In genomic region chr10:68877482-68877881, GRCh38 we compare ENCODE assay signal across 18 cellular contexts. TPM values are rescaled to one million over a fixed set of nuclear protein-coding genes. Genes with fewer than 3 reads are reported as not detected.
"Had no signal": no experiment of that assay in that cellular context is flagged by ENCODE, and none has a peak within 500 bp of the region (broad histone marks: within the 10 kb centered on the region; RNA-seq: fewer than 3 reads in every experiment).

No MANE protein-coding gene starts in this region.

- H3K4me3 ChIP-seq: pancreas, tibial artery had no signal

- H3K4me3 Mint-ChIP-seq: activated CD4-positive, alpha-beta T cell treated with anti-CD3 and anti-CD28 coated beads for 36 hours; activated CD8-positive, alpha-beta memory T cell treated with anti-CD3 and anti-CD28 coated beads, Interleukin-2, amount 10 ng/mL, durations not matched to agents 7 days and 5 days; activated naive CD8-positive, alpha-beta T cell treated with anti-CD3 and anti-CD28 coated beads for 36 hours had no signal

- H3K4me1 ChIP-seq: pancreas had no signal

- DNase-seq: activated CD4-positive, alpha-beta T cell treated with anti-CD3 and anti-CD28 coated beads for 36 hours; activated CD4-positive, alpha-beta T cell treated with anti-CD3 and anti-CD28 coated beads, Interleukin-2, amount 50 U/mL, for 48 hours; activated CD8-positive, alpha-beta memory T cell treated with anti-CD3 and anti-CD28 coated beads, Interleukin-2, amount 10 ng/mL, durations not matched to agents 7 days and 5 days; activated naive CD4-positive, alpha-beta T cell; activated naive CD8-positive, alpha-beta T cell treated with anti-CD3 and anti-CD28 coated beads for 36 hours; amniotic stem cell; dermis blood vessel endothelial cell; foreskin fibroblast; kidney glomerular epithelial cell; left ventricle myocardium superior; pancreas; stimulated activated CD4-positive, alpha-beta T cell treated with anti-CD3 and anti-CD28 coated beads, Interleukin-1b, Interleukin-23, amount 100 ng/mL, for 48 hours; stimulated activated naive CD4-positive, alpha-beta T cell treated with Interleukin-2 at 50 U/mL for 16 hours; SW 1271; tibial artery had no signal

- H3K36me3 Mint-ChIP-seq: activated CD8-positive, alpha-beta memory T cell treated with anti-CD3 and anti-CD28 coated beads, Interleukin-2, amount 10 ng/mL, durations not matched to agents 7 days and 5 days; activated naive CD8-positive, alpha-beta T cell treated with anti-CD3 and anti-CD28 coated beads for 36 hours had no signal

- H3K27ac Mint-ChIP-seq: activated CD4-positive, alpha-beta T cell treated with anti-CD3 and anti-CD28 coated beads for 36 hours; activated CD8-positive, alpha-beta memory T cell treated with anti-CD3 and anti-CD28 coated beads, Interleukin-2, amount 10 ng/mL, durations not matched to agents 7 days and 5 days; activated naive CD8-positive, alpha-beta T cell treated with anti-CD3 and anti-CD28 coated beads for 36 hours had no signal

- H3K27me3 Mint-ChIP-seq: activated CD4-positive, alpha-beta T cell treated with anti-CD3 and anti-CD28 coated beads for 36 hours; activated naive CD8-positive, alpha-beta T cell treated with anti-CD3 and anti-CD28 coated beads for 36 hours had no signal

- H3K9me3 Mint-ChIP-seq: activated naive CD8-positive, alpha-beta T cell treated with anti-CD3 and anti-CD28 coated beads for 36 hours had no signal

- H3K9me3 ChIP-seq: neutrophil, pancreas, tibial artery had no signal

- H3K27me3 ChIP-seq: neutrophil, pancreas had no signal

- H3K27ac ChIP-seq: epithelial cell of prostate, neutrophil, pancreas, tibial artery had no signal

- H3K4me1 Mint-ChIP-seq: activated CD4-positive, alpha-beta T cell treated with anti-CD3 and anti-CD28 coated beads for 36 hours; activated CD8-positive, alpha-beta memory T cell treated with anti-CD3 and anti-CD28 coated beads, Interleukin-2, amount 10 ng/mL, durations not matched to agents 7 days and 5 days; activated naive CD8-positive, alpha-beta T cell treated with anti-CD3 and anti-CD28 coated beads for 36 hours had no signal

- H3K36me3 ChIP-seq: neutrophil, pancreas, tibial artery had no signal

RNA-seq across cellular contexts. Expression of gene STOX1, which starts 50.2 kb away (rescaled TPM):
- total RNA-seq: glomerular endothelial cell had no signal
